1 cellular context compared by ENCODE assay signal in genomic region chr2:20224716-20225293, GRCh38.
TF ChIP-seq lines count a peak whose summit lies in the region.

SDC1 (minus strand) TSS chr2:20225130; CDS start chr2:20224867, 263 bp downstream.

TF ChIP-seq in HepG2, 621 proteins besides CTCF, POLR2A, EP300 and RAD21 (continued from another document and continues in another):
- TF ChIP-seq PBX3 (CRISPR knock-in tag; IDR thresholded peaks at IDR 0.05; ENCODE audit: borderline replicate concordance) = no peak
- TF ChIP-seq ZSCAN25 (CRISPR knock-in tag; IDR thresholded peaks at IDR 0.05) = 0 out of 2 replicates have a peak, but pooled peaks have one; percentile 10
- no peak for TF ChIP-seq SMAD9 (CRISPR knock-in tag; IDR thresholded peaks at IDR 0.05)
- no peak for TF ChIP-seq CREBL2 (CRISPR knock-in tag; IDR thresholded peaks at IDR 0.05; ENCODE audit: borderline replicate concordance)
- no peak for TF ChIP-seq ZNF781 (CRISPR knock-in tag; IDR thresholded peaks at IDR 0.05; ENCODE audit: borderline replicate concordance, not compliant biosample characterization)
- TF ChIP-seq ZNF557 (CRISPR knock-in tag; IDR thresholded peaks at IDR 0.05) = no peak
- no peak for TF ChIP-seq SYNCRIP (IDR thresholded peaks at IDR 0.05; ENCODE audit: insufficient read depth, low read depth, low read length)
- no peak; the same call in 1 of the 2 replicates for TF ChIP-seq IKZF5 (CRISPR knock-in tag; IDR thresholded peaks at IDR 0.05)
- no peak for TF ChIP-seq ATF6 (CRISPR knock-in tag; conservative IDR thresholded peaks at IDR 0.05)
- no peak for TF ChIP-seq TRAFD1 (CRISPR knock-in tag; IDR thresholded peaks at IDR 0.05; ENCODE audit: borderline replicate concordance)
- no peak for TF ChIP-seq ZNF660 (CRISPR knock-in tag; IDR thresholded peaks at IDR 0.05; ENCODE audit: borderline replicate concordance, low read depth)
- TF ChIP-seq ZNF230 (CRISPR knock-in tag; IDR thresholded peaks at IDR 0.05) = no peak
- TF ChIP-seq CREB3 (CRISPR knock-in tag; IDR thresholded peaks at IDR 0.05) = no peak; the same call in 1 of the 2 replicates
- TF ChIP-seq ZNF143 (CRISPR knock-in tag; IDR thresholded peaks at IDR 0.05) = 0 out of 2 replicates have a peak, but pooled peaks have one; percentile 11
- no peak for TF ChIP-seq XRCC5 (optimal IDR thresholded peaks at IDR 0.05; ENCODE audit: low read length)
- no peak for TF ChIP-seq NFRKB (IDR thresholded peaks at IDR 0.05)
- no peak for TF ChIP-seq MEF2D (CRISPR knock-in tag; IDR thresholded peaks at IDR 0.05)
- TF ChIP-seq MEIS2 (CRISPR knock-in tag; IDR thresholded peaks at IDR 0.05) = peak; percentile 67; the same call in 1 of the 2 replicates
- no peak; the same call in none of the 2 replicates for TF ChIP-seq SPEN (CRISPR knock-in tag; IDR thresholded peaks at IDR 0.05; ENCODE audit: low read depth)
- no peak for TF ChIP-seq NONO (IDR thresholded peaks at IDR 0.05)
- TF ChIP-seq NONO (CRISPR knock-in tag; conservative IDR thresholded peaks at IDR 0.05) = no peak
- peak; percentile 95; the same call in 1 of the 2 replicates for TF ChIP-seq PAX8 (CRISPR knock-in tag; IDR thresholded peaks at IDR 0.05; ENCODE audit: borderline replicate concordance)
- TF ChIP-seq ZNF878 (CRISPR knock-in tag; IDR thresholded peaks at IDR 0.05) = no peak
- TF ChIP-seq MED13 (CRISPR knock-in tag; IDR thresholded peaks at IDR 0.05) = no peak; the same call in 1 of the 2 replicates
- TF ChIP-seq ZNF687 (CRISPR knock-in tag; IDR thresholded peaks at IDR 0.05) = peak; percentile 59
- TF ChIP-seq ZNF569 (CRISPR knock-in tag; IDR thresholded peaks at IDR 0.05; ENCODE audit: borderline replicate concordance) = no peak
- TF ChIP-seq EED (CRISPR knock-in tag; IDR thresholded peaks at IDR 0.05) = no peak; the same call in 1 of the 2 replicates
- peak; percentile 91; the same call in 1 of the 2 replicates for TF ChIP-seq LBX2 (CRISPR knock-in tag; IDR thresholded peaks at IDR 0.05; ENCODE audit: borderline replicate concordance)
- TF ChIP-seq ZBTB2 (CRISPR knock-in tag; IDR thresholded peaks at IDR 0.05; ENCODE audit: low read depth) = peak; percentile 62; the same call in 1 of the 2 replicates
- no peak for TF ChIP-seq FOXA1 (IDR thresholded peaks at IDR 0.05)
- no peak for TF ChIP-seq FOXA1 (CRISPR knock-in tag; IDR thresholded peaks at IDR 0.05)
- no peak for TF ChIP-seq ZNF317 (CRISPR knock-in tag; IDR thresholded peaks at IDR 0.05)
- TF ChIP-seq ZNF446 (CRISPR knock-in tag; IDR thresholded peaks at IDR 0.05) = peak; percentile 96
- TF ChIP-seq HINFP (CRISPR knock-in tag; IDR thresholded peaks at IDR 0.05; ENCODE audit: low read depth) = no peak; the same call in 1 of the 2 replicates
- TF ChIP-seq MYNN (CRISPR knock-in tag; IDR thresholded peaks at IDR 0.05; ENCODE audit: low read depth) = no peak
- no peak for TF ChIP-seq NFE2L2 (IDR thresholded peaks at IDR 0.05; ENCODE audit: low read length)
- TF ChIP-seq STAT6 (CRISPR knock-in tag; IDR thresholded peaks at IDR 0.05; ENCODE audit: borderline replicate concordance) = no peak
- TF ChIP-seq ZNF652 (CRISPR knock-in tag; IDR thresholded peaks at IDR 0.05; ENCODE audit: borderline replicate concordance, low read depth) = no peak
- TF ChIP-seq THAP9 (CRISPR knock-in tag; IDR thresholded peaks at IDR 0.05; ENCODE audit: borderline replicate concordance) = no peak
- TF ChIP-seq ZNF607 (CRISPR knock-in tag; IDR thresholded peaks at IDR 0.05; ENCODE audit: borderline replicate concordance) = no peak
